In genomic region chr3:1792466-1792865, GRCh38 we compare ENCODE assay signal across 34 cellular contexts.
"Had no signal": no experiment of that assay in that cellular context is flagged by ENCODE, and none has a peak within 500 bp of the region (broad histone marks: within the 10 kb centered on the region; RNA-seq: fewer than 3 reads in every experiment).

No MANE protein-coding gene starts in this region.

- H3K27ac ChIP-seq: KMS-11 had no signal

- H3K4me2 ChIP-seq: KMS-11 had no signal

- H3K4me3 ChIP-seq: MG63 had no signal

- H3K36me3 ChIP-seq: MG63 had no signal

- H3K9me3 ChIP-seq: MG63 had no signal

- H3K27me3 ChIP-seq: MG63 had no signal

- DNase-seq: Karpas-422, Kasumi-1, MG63, MM.1S, MV-4-11, NCI-H1048, NCI-H1092, NCI-H1092 treated with DMSO at 0.1 percent for 48 hours, NCI-H1105, NCI-H1105 treated with DMSO at 0.1 percent for 48 hours, NCI-H1417, NCI-H1417 treated with DMSO at 0.1 percent for 48 hours, NCI-H1436, NCI-H1436 treated with DMSO at 0.1 percent for 48 hours, NCI-H146, NCI-H1694, NCI-H1694 treated with DMSO at 0.1 percent for 48 hours, NCI-H187, NCI-H187 treated with DMSO at 0.1 percent for 48 hours, NCI-H1930, NCI-H2029, NCI-H2029 treated with DMSO at 0.1 percent for 48 hours, NCI-H2081, NCI-H2081 treated with DMSO at 0.1 percent for 48 hours, NCI-H2107, NCI-H2171, NCI-H2171 treated with DMSO at 0.1 percent for 48 hours, NCI-H2227 treated with DMSO at 0.1 percent for 48 hours, NCI-H226, NCI-H345, NCI-H446, NCI-H446 treated with DMSO at 0.1 percent for 48 hours, NCI-H510A had no signal

- H3K9ac ChIP-seq: KMS-11 had no signal
